In the genomic region with DNA sequence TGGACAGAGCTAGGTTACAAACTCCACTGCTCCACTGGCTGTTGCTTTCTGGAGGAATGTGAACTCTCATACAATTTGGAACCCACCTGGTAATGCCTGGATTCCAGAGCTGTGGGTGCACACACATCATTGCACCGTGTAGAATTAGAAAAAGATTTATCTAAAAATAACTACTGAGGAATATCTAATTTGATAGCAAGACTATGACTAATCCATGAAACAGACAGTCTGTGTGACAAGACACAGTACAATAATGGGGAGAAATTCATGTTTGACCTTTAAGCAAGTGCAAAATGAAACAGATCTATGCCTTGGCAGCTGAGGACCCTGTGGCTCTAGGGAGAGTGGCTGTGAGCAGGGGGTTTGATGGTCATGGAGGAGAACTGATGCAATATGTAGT, we compare ENCODE assay signal across 1 cellular context.
TF ChIP-seq lines count a peak whose summit lies in the region.

No MANE protein-coding gene starts in this region.

TF ChIP-seq in SK-N-SH, 30 proteins besides CTCF, POLR2A, EP300 and RAD21:
- TF ChIP-seq TCF12 (IDR thresholded peaks at IDR 0.05) (peak; percentile 17; the same call in 1 of the 2 replicates), ZBTB33 (IDR thresholded peaks at IDR 0.05; ENCODE audit: borderline replicate concordance, low read depth) (no peak)
